ENCODE assay signal across 12 cellular contexts in the genomic region with DNA sequence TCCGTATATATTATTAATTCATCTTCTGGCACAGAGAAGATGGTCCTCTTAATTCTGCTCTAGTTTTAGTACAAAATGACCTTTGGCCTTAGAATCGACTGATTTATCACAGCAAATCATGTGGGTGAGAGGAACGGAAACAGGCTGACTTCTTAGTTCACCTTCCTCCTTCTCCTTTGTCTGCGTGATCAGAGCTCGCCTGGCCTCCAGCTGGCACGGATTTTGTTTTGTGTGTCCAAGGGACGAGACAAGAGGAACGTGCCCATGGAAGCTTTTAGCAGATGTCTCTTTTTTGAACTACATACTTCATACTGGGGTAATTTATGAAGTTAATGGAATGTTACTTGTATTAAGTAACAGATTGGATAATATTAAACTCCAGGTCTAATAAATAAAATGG.
DNase-seq lines count a peak whose midpoint lies in the region; ATAC-seq and TF ChIP-seq lines count a peak whose summit lies in the region.
"Had no signal": no experiment of that assay in that cellular context is flagged by ENCODE, and none has a peak within 500 bp of the region (broad histone marks: within the 10 kb centered on the region; RNA-seq: fewer than 3 reads in every experiment).

No MANE protein-coding gene starts in this region.

- ATAC-seq in left colon = peak; percentile 54
- ATAC-seq in naive thymus-derived CD4-positive, alpha-beta T cell = no peak
- ATAC-seq in GM18520 (IDR thresholded peaks at IDR 0.05; ENCODE audit: unreplicated experiment) = no peak

- CTCF ChIA-PET in naive thymus-derived CD4-positive, alpha-beta T cell (lab: Charles Lee) = no interaction called here

- H3K4me3 Mint-ChIP-seq in brain = no peak overlapping the region
- no peak overlapping the region for H3K4me3 Mint-ChIP-seq in progenitor cell of endocrine pancreas (ENCODE audit: low read depth)
- no peak overlapping the region for H3K4me3 Mint-ChIP-seq in naive thymus-derived CD4-positive, alpha-beta T cell
- H3K4me3 Mint-ChIP-seq: B cell had no signal

- H3K9me3 ChIP-seq in naive thymus-derived CD4-positive, alpha-beta T cell (ENCODE audit: control insufficient read depth in 2 of 3, low read length in 3 of 3) = no peaks in the 10 kb centered on the region
- H3K9me3 ChIP-seq: Peyer's patch had no signal

- intact Hi-C loops in left colon (cut with DNase I, micrococcal nuclease) = no loop called here
- intact Hi-C loops in naive thymus-derived CD4-positive, alpha-beta T cell (cut with micrococcal nuclease) = no loop called here

- no peak overlapping the region for H3K4me3 ChIP-seq in naive thymus-derived CD4-positive, alpha-beta T cell (ENCODE audit: low read length)
- H3K4me3 ChIP-seq: Peyer's patch had no signal

- no peak overlapping the region for H3K27ac ChIP-seq in naive thymus-derived CD4-positive, alpha-beta T cell (ENCODE audit: low read depth, low read length)

- H3K36me3 Mint-ChIP-seq in brain (peaks cover 14% of the 10 kb centered on the region), progenitor cell of endocrine pancreas (ENCODE audit: insufficient read depth) (peaks cover 3% of the 10 kb centered on the region)
- no peaks in the 10 kb centered on the region for H3K36me3 Mint-ChIP-seq in naive thymus-derived CD4-positive, alpha-beta T cell

- H3K9me3 Mint-ChIP-seq in brain = peaks cover 0 to 2% (median 0%) of the 10 kb centered on the region in 5 experiments
- H3K9me3 Mint-ChIP-seq in progenitor cell of endocrine pancreas (ENCODE audit: low read depth) = no peaks in the 10 kb centered on the region
- peaks cover 0 to 3% (median 0%) of the 10 kb centered on the region in 11 donors for H3K9me3 Mint-ChIP-seq in naive thymus-derived CD4-positive, alpha-beta T cell

- POLR2A ChIA-PET in naive thymus-derived CD4-positive, alpha-beta T cell (lab: Charles Lee) = no interaction called here

- H3K4me1 ChIP-seq in naive thymus-derived CD4-positive, alpha-beta T cell (ENCODE audit: control insufficient read depth in 2 of 2, insufficient read depth in 2 of 2, low read length in 2 of 2) = no peaks in the 10 kb centered on the region
- H3K4me1 ChIP-seq: Peyer's patch had no signal

- TF ChIP-seq CTCF in brain (conservative IDR thresholded peaks at IDR 0.05) (no peak), progenitor cell of endocrine pancreas (IDR thresholded peaks at IDR 0.05; ENCODE audit: unreplicated experiment) (no peak), GM10266 (IDR thresholded peaks at IDR 0.05; ENCODE audit: control insufficient read depth, insufficient read depth, low read depth, missing control alignments) (no peak)

- H3K27me3 Mint-ChIP-seq in brain (no peaks in the 10 kb centered on the region), progenitor cell of endocrine pancreas (no peaks in the 10 kb centered on the region)
- H3K27me3 Mint-ChIP-seq in naive thymus-derived CD4-positive, alpha-beta T cell = peaks cover 0 to 10% (median 0%) of the 10 kb centered on the region in 5 donors
- H3K27me3 Mint-ChIP-seq: B cell had no signal

- H3K27me3 ChIP-seq in naive thymus-derived CD4-positive, alpha-beta T cell (ENCODE audit: control insufficient read depth in 2 of 2, insufficient read depth in 2 of 2, low read length in 2 of 2) = no peaks in the 10 kb centered on the region
- H3K27me3 ChIP-seq: Peyer's patch had no signal

- DNase-seq in CD1c-positive myeloid dendritic cell (ENCODE audit: extremely low spot score) = peak; percentile 78
- DNase-seq in left colon = peak in 1 of 2 donors; percentile 57
- DNase-seq in progenitor cell of endocrine pancreas (ENCODE audit: low spot score, unreplicated experiment) = no peak
- no peak for DNase-seq in germinal center (ENCODE audit: low spot score)
- no peak for DNase-seq in naive thymus-derived CD4-positive, alpha-beta T cell
- DNase-seq in GM10266 (ENCODE audit: extremely low spot score) = no peak
- DNase-seq: activated CD4-positive, alpha-beta T cell treated with anti-CD3 and anti-CD28 coated beads, Interleukin-2, amount 50 U/mL, for 48 hours; GOT3 had no signal

- H3K36me3 ChIP-seq in naive thymus-derived CD4-positive, alpha-beta T cell (ENCODE audit: control insufficient read depth in 2 of 3, insufficient read depth in 3 of 3, low read length in 3 of 3) = no peaks in the 10 kb centered on the region
- H3K36me3 ChIP-seq: Peyer's patch had no signal

- peak overlapping the region in 3 of 5 experiments; percentile 6 to 88 (median 28) for H3K27ac Mint-ChIP-seq in brain
- H3K27ac Mint-ChIP-seq in progenitor cell of endocrine pancreas = peak overlapping the region; percentile 13
- H3K27ac Mint-ChIP-seq in naive thymus-derived CD4-positive, alpha-beta T cell = no peak overlapping the region
- H3K27ac Mint-ChIP-seq: B cell had no signal

- H3K4me1 Mint-ChIP-seq in brain = peaks cover 34% of the 10 kb centered on the region
- peaks cover 9% of the 10 kb centered on the region for H3K4me1 Mint-ChIP-seq in progenitor cell of endocrine pancreas (ENCODE audit: low read depth)
- peaks cover 0 to 3% (median 0%) of the 10 kb centered on the region in 7 donors for H3K4me1 Mint-ChIP-seq in naive thymus-derived CD4-positive, alpha-beta T cell
- H3K4me1 Mint-ChIP-seq: B cell had no signal

Comparison
In these comparisons a context has a peak if more than half of its experiments do, and no peak if none do; other contexts are left out.
1. H3K27ac Mint-ChIP-seq: peak in brain (3 of 5) and progenitor cell of endocrine pancreas (single experiment); none in naive thymus-derived CD4-positive, alpha-beta T cell (0 of 9).